Comparison of ENCODE assay signal across 1 cellular context in genomic region chr1:8423134-8423701, GRCh38.
TF ChIP-seq lines count a peak whose summit lies in the region.

No MANE protein-coding gene starts in this region.

TF ChIP-seq in HepG2, 621 proteins besides CTCF, POLR2A, EP300 and RAD21 (continued from another document):
- TF ChIP-seq AGO2 (optimal IDR thresholded peaks at IDR 0.05; ENCODE audit: low read depth, low read length) (peak; percentile 55), PATZ1 (CRISPR knock-in tag; IDR thresholded peaks at IDR 0.05) (peak; percentile 34; the same call in 1 of the 2 replicates), ZNF75D (CRISPR knock-in tag; IDR thresholded peaks at IDR 0.05; ENCODE audit: borderline replicate concordance) (no peak), RFX5 (IDR thresholded peaks at IDR 0.05; ENCODE audit: low read depth, low read length) (no peak), ELK4 (CRISPR knock-in tag; IDR thresholded peaks at IDR 0.05; ENCODE audit: borderline replicate concordance) (no peak), MED13 (CRISPR knock-in tag; IDR thresholded peaks at IDR 0.05) (peak; percentile 22; the same call in 1 of the 2 replicates), KLF11 (CRISPR knock-in tag; IDR thresholded peaks at IDR 0.05) (no peak), MAZ (IDR thresholded peaks at IDR 0.05; ENCODE audit: borderline replicate concordance, low read depth, low read length) (0 out of 2 replicates have a peak, but pooled peaks have one; percentile 4), MAZ (CRISPR knock-in tag; IDR thresholded peaks at IDR 0.05; ENCODE audit: low read depth) (no peak), SIX4 (CRISPR knock-in tag; IDR thresholded peaks at IDR 0.05) (no peak), KAT7 (CRISPR knock-in tag; IDR thresholded peaks at IDR 0.05; ENCODE audit: borderline replicate concordance) (no peak; the same call in 1 of the 2 replicates), ZNF503 (CRISPR knock-in tag; IDR thresholded peaks at IDR 0.05) (0 out of 2 replicates have a peak, but pooled peaks have one; percentile 2)
